1 cellular context compared by ENCODE assay signal in the genomic region with DNA sequence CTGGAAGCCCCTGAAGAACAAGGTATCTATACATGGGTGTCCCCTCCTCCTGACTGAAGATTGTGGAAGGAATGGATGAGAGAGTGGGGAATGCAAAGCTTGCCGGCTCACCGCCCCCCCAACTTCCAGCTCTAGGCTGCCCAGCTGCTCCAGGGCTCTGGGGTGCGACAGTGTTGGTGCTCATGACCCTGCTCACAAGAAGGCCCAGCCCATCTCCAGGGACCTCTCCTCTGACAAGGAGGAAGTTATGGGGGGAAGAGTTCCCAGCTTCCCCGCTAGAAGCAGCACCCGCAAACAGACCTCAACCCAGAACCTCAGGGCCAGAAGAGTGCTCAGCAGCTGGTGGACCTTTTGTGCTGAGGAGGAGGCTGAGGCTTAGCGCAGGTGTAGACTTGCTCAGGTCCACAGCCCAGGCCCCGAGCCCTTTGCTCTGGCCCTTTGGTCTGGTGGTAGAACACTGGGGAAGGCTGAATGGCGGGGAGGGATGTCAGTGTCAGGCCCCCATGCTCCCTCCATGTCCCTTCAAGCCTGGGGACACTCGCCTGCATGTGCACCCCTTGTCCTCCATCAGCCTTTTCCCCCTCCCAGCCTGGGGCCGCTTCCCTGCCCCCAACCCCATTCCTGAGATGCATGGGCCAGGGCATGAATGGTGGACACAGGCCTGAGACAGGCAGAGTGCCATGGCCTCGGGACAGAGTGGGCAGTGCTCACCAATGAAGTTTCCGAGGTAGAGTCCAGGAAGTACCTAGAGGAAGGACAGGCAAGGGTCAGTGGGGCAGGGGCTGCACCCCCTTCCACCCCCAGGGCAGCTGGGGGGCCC.
TF ChIP-seq lines count a peak whose summit lies in the region.

No MANE protein-coding gene starts in this region.

TF ChIP-seq in SK-N-SH treated with all-trans-retinoic acid at 6 μM for 48 hours, 23 proteins besides CTCF, POLR2A, EP300 and RAD21 (continued from another document):
- TF ChIP-seq, protein P1, sequence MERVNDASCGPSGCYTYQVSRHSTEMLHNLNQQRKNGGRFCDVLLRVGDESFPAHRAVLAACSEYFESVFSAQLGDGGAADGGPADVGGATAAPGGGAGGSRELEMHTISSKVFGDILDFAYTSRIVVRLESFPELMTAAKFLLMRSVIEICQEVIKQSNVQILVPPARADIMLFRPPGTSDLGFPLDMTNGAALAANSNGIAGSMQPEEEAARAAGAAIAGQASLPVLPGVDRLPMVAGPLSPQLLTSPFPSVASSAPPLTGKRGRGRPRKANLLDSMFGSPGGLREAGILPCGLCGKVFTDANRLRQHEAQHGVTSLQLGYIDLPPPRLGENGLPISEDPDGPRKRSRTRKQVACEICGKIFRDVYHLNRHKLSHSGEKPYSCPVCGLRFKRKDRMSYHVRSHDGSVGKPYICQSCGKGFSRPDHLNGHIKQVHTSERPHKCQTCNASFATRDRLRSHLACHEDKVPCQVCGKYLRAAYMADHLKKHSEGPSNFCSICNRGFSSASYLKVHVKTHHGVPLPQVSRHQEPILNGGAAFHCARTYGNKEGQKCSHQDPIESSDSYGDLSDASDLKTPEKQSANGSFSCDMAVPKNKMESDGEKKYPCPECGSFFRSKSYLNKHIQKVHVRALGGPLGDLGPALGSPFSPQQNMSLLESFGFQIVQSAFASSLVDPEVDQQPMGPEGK (CRISPR knock-in tag; IDR thresholded peaks at IDR 0.05; ENCODE audit: borderline replicate concordance) = no peak
- no peak for TF ChIP-seq ZFP3 (CRISPR knock-in tag; IDR thresholded peaks at IDR 0.05)
